ENCODE assay signal across 27 cellular contexts in the genomic region with DNA sequence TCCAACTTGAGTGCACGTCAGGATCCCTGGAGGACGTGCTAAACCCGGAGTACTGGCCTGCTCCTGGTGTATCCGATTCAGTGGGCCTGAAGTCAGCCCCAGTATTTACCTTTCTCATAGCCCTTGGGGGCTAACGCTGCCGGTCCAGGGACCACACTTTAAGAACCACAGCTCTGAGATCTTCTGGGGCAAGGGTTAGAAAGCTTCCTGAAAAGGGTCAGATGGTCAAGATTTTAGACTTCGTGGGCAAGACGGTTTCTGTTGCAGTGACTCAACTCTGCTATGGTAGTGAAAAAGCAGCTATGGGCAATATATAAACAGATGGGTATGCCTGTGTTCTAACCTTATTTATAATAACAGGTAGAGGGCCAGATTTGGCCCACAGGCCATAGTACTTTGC.
"Had no signal": no experiment of that assay in that cellular context is flagged by ENCODE, and none has a peak within 500 bp of the region (broad histone marks: within the 10 kb centered on the region; RNA-seq: fewer than 3 reads in every experiment).

No MANE protein-coding gene starts in this region.

- H3K27ac ChIP-seq: ascending aorta, breast epithelium, cardiac muscle cell, colonic mucosa, epithelial cell of prostate, esophagus squamous epithelium, gastroesophageal sphincter, heart right ventricle, WERI-Rb-1 had no signal

- H3K36me3 ChIP-seq: ascending aorta, breast epithelium, cardiac muscle cell, colonic mucosa, esophagus squamous epithelium, gastroesophageal sphincter, heart right ventricle, WERI-Rb-1 had no signal

- H3K9me3 ChIP-seq: ascending aorta, breast epithelium, colonic mucosa, esophagus squamous epithelium, gastroesophageal sphincter, heart right ventricle had no signal

- H3K4me1 ChIP-seq: ascending aorta, breast epithelium, colonic mucosa, esophagus squamous epithelium, gastroesophageal sphincter had no signal

- H3K4me3 ChIP-seq: ascending aorta, breast epithelium, cardiac muscle cell, colonic mucosa, esophagus squamous epithelium, gastroesophageal sphincter, heart right ventricle had no signal

- DNase-seq: activated B cell treated with CpG ODN at 0.5 μM for 24 hours; activated CD4-positive, alpha-beta T cell treated with anti-CD3 and anti-CD28 coated beads for 48 hours; activated CD4-positive, alpha-beta T cell treated with anti-CD3 and anti-CD28 coated beads, Interleukin-2, amount 50 U/mL, for 1 hour; activated CD4-positive, alpha-beta T cell treated with anti-CD3 and anti-CD28 coated beads, Interleukin-2, amount 50 U/mL, for 48 hours; activated CD8-positive, alpha-beta memory T cell treated with anti-CD3 and anti-CD28 coated beads for 24 hours; activated CD8-positive, alpha-beta T cell treated with anti-CD3 and anti-CD28 coated beads for 36 hours; activated naive CD4-positive, alpha-beta T cell; activated naive CD4-positive, alpha-beta T cell treated with anti-CD3 and anti-CD28 coated beads, Interleukin-2, amount 10 ng/mL, durations not matched to agents 7 days and 5 days; activated naive CD8-positive, alpha-beta T cell treated with anti-CD3 and anti-CD28 coated beads, Interleukin-2, amount 10 ng/mL, durations not matched to agents 7 days and 5 days; activated T-cell treated with anti-CD3 and anti-CD28 coated beads, Interleukin-2, amount 50 U/mL, for 4 hours; central memory CD4-positive, alpha-beta T cell; cerebellar nuclear complex; colonic mucosa; effector CD8-positive, alpha-beta T cell; esophagus squamous epithelium; foreskin melanocyte; heart right ventricle; T-helper 17 cell; T1000; WERI-Rb-1 had no signal

- ATAC-seq: activated CD4-positive, CD25-positive, alpha-beta regulatory T cell treated with anti-CD3 and anti-CD28 coated beads, Interleukin-2, amount 50 U/mL, for 24 hours; activated CD8-positive, alpha-beta T cell treated with anti-CD3 and anti-CD28 coated beads for 36 hours; activated naive CD4-positive, alpha-beta T cell treated with anti-CD3 and anti-CD28 coated beads, Interleukin-2, amount 50 U/mL, for 72 hours; activated T-cell treated with anti-CD3 and anti-CD28 coated beads, Interleukin-2, amount 50 U/mL, for 4 hours; gastroesophageal sphincter; heart right ventricle; T-helper 17 cell had no signal

- H3K27me3 ChIP-seq: ascending aorta, breast epithelium, cardiac muscle cell, colonic mucosa had no signal
